In genomic region chr19:56672610-56673009, GRCh38 we compare ENCODE assay signal across 3 cellular contexts. TPM values are rescaled to one million over a fixed set of nuclear protein-coding genes. Genes with fewer than 3 reads are reported as not detected.
"Had no signal": no experiment of that assay in that cellular context is flagged by ENCODE, and none has a peak within 500 bp of the region (broad histone marks: within the 10 kb centered on the region; RNA-seq: fewer than 3 reads in every experiment).

No MANE protein-coding gene starts in this region.

RNA-seq across cellular contexts. Expression of gene ZNF835, which starts 1.1 kb away (rescaled TPM):
- total RNA-seq: HT-29, NCI-H460, PC-9 had no signal

RNA-seq across cellular contexts. Expression of gene SMIM17, which starts 29.7 kb away (rescaled TPM):
- total RNA-seq: HT-29 had no signal
